Comparison of ENCODE assay signal across 16 cellular contexts in genomic region chr22:42891008-42891407, GRCh38.
"Had no signal": no experiment of that assay in that cellular context is flagged by ENCODE, and none has a peak within 500 bp of the region (broad histone marks: within the 10 kb centered on the region; RNA-seq: fewer than 3 reads in every experiment).

No MANE protein-coding gene starts in this region.

- H3K27ac Mint-ChIP-seq: activated CD4-positive, alpha-beta T cell treated with anti-CD3 and anti-CD28 coated beads, Interleukin-2, amount 10 ng/mL, durations not matched to agents 7 days and 5 days; activated naive CD8-positive, alpha-beta T cell treated with anti-CD3 and anti-CD28 coated beads for 36 hours; activated T-helper 17 cell treated with anti-CD3 and anti-CD28 coated beads, Interleukin-2, amount 50 U/mL, for 72 hours; type B pancreatic cell had no signal

- DNase-seq: activated CD4-positive, alpha-beta T cell treated with anti-CD3 and anti-CD28 coated beads, Interleukin-2, amount 10 ng/mL, durations not matched to agents 7 days and 5 days; activated naive CD4-positive, alpha-beta T cell; activated naive CD8-positive, alpha-beta T cell treated with anti-CD3 and anti-CD28 coated beads for 36 hours; amniotic stem cell; effector memory CD8-positive, alpha-beta T cell; esophagus squamous epithelium; mesendoderm; naive thymus-derived CD4-positive, alpha-beta T cell; retina; stimulated activated CD4-positive, alpha-beta T cell treated with anti-CD3 and anti-CD28 coated beads, Interleukin-12 subunit alpha, Interleukin-12 subunit beta, amount 100 ng/mL, for 4 hours; stimulated activated CD4-positive, alpha-beta T cell treated with anti-CD3 and anti-CD28 coated beads, Interleukin-1b, Interleukin-23, amount 100 ng/mL, for 48 hours; stimulated activated naive CD8-positive, alpha-beta T cell treated with anti-CD3 and anti-CD28 coated beads, Interleukin-15, amount 100 ng/mL, for 72 hours; T-helper 9 cell had no signal

- H3K27ac ChIP-seq: cardiac muscle cell, esophagus squamous epithelium had no signal

- ATAC-seq: activated T-helper 17 cell treated with anti-CD3 and anti-CD28 coated beads, Interleukin-2, amount 50 U/mL, for 72 hours; effector memory CD8-positive, alpha-beta T cell; naive thymus-derived CD4-positive, alpha-beta T cell; stimulated activated naive CD8-positive, alpha-beta T cell treated with anti-CD3 and anti-CD28 coated beads, Interleukin-15, amount 100 ng/mL, for 72 hours had no signal

- H3K4me3 ChIP-seq: cardiac muscle cell, esophagus squamous epithelium had no signal

- H3K4me3 Mint-ChIP-seq: activated CD4-positive, alpha-beta T cell treated with anti-CD3 and anti-CD28 coated beads, Interleukin-2, amount 10 ng/mL, durations not matched to agents 7 days and 5 days; activated naive CD8-positive, alpha-beta T cell treated with anti-CD3 and anti-CD28 coated beads for 36 hours; activated T-helper 17 cell treated with anti-CD3 and anti-CD28 coated beads, Interleukin-2, amount 50 U/mL, for 72 hours; effector memory CD8-positive, alpha-beta T cell; naive thymus-derived CD4-positive, alpha-beta T cell; stimulated activated naive CD8-positive, alpha-beta T cell treated with anti-CD3 and anti-CD28 coated beads, Interleukin-15, amount 100 ng/mL, for 72 hours; type B pancreatic cell had no signal

- H3K27me3 ChIP-seq: cardiac muscle cell, esophagus squamous epithelium had no signal

- H3K9me3 ChIP-seq: esophagus squamous epithelium had no signal

- H3K9me3 Mint-ChIP-seq: activated CD4-positive, alpha-beta T cell treated with anti-CD3 and anti-CD28 coated beads, Interleukin-2, amount 10 ng/mL, durations not matched to agents 7 days and 5 days; activated naive CD8-positive, alpha-beta T cell treated with anti-CD3 and anti-CD28 coated beads for 36 hours; activated T-helper 17 cell treated with anti-CD3 and anti-CD28 coated beads, Interleukin-2, amount 50 U/mL, for 72 hours; effector memory CD8-positive, alpha-beta T cell; naive thymus-derived CD4-positive, alpha-beta T cell; stimulated activated naive CD8-positive, alpha-beta T cell treated with anti-CD3 and anti-CD28 coated beads, Interleukin-15, amount 100 ng/mL, for 72 hours; type B pancreatic cell had no signal

- H3K27me3 Mint-ChIP-seq: activated CD4-positive, alpha-beta T cell treated with anti-CD3 and anti-CD28 coated beads, Interleukin-2, amount 10 ng/mL, durations not matched to agents 7 days and 5 days; activated naive CD8-positive, alpha-beta T cell treated with anti-CD3 and anti-CD28 coated beads for 36 hours; activated T-helper 17 cell treated with anti-CD3 and anti-CD28 coated beads, Interleukin-2, amount 50 U/mL, for 72 hours; effector memory CD8-positive, alpha-beta T cell; naive thymus-derived CD4-positive, alpha-beta T cell; stimulated activated naive CD8-positive, alpha-beta T cell treated with anti-CD3 and anti-CD28 coated beads, Interleukin-15, amount 100 ng/mL, for 72 hours; type B pancreatic cell had no signal
